In the genomic region with DNA sequence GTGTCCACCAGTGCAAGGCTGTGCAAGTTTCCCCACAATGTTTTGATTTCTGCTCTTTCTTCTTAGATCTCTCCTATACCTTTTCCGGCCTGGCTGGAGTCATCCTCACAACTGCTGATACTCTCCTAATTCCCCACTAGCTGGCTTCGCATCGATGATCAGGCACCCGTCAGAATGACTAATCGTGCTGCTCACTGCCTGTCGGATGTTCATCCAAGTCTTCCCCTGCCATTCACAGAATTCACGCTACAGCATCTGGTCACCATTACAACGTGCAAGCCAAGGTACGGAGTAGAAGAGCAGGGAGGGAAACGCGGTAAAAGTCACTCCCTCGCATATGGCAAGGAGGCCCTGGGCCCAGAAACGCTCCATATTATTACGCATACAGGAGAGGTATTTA, we compare ENCODE assay signal across 20 cellular contexts. TPM values are rescaled to one million over a fixed set of nuclear protein-coding genes. Genes with fewer than 3 reads are reported as not detected.
"Had no signal": no experiment of that assay in that cellular context is flagged by ENCODE, and none has a peak within 500 bp of the region (broad histone marks: within the 10 kb centered on the region; RNA-seq: fewer than 3 reads in every experiment).

No MANE protein-coding gene starts in this region.

- H3K4me3 Mint-ChIP-seq: memory B cell, mesothelial cell of epicardium, natural killer cell, neural crest cell had no signal

- H3K36me3 Mint-ChIP-seq: memory B cell, natural killer cell had no signal

- H3K27me3 Mint-ChIP-seq: memory B cell had no signal

- DNase-seq: effector CD4-positive, alpha-beta T cell; kidney; left cardiac atrium; left ventricle myocardium inferior; lower lobe of right lung; natural killer cell; nucleus accumbens; ovary; sigmoid colon; stimulated activated CD4-positive, alpha-beta T cell treated with anti-CD3 and anti-CD28 coated beads, Interleukin-2, amount 100 ng/mL, for 24 hours; stimulated activated naive CD4-positive, alpha-beta T cell treated with Interleukin-2 at 50 U/mL for 16 hours; upper lobe of left lung had no signal

- ATAC-seq: gastroesophageal sphincter, left cardiac atrium, lower lobe of right lung, natural killer cell had no signal

- H3K27ac Mint-ChIP-seq: memory B cell, mesothelial cell of epicardium, natural killer cell had no signal

- H3K4me1 Mint-ChIP-seq: memory B cell, natural killer cell had no signal

RNA-seq across cellular contexts. Expression of gene CDH10, which starts 35.1 kb away (rescaled TPM):
- total RNA-seq: chondrocyte, dermis microvascular lymphatic vessel endothelial cell, left ventricle myocardium inferior, myocyte, natural killer cell, posterior vena cava had no signal
